8 cellular contexts compared by ENCODE assay signal in genomic region chr6:33411632-33412005, GRCh38. TPM values are rescaled to one million over a fixed set of nuclear protein-coding genes. Genes with fewer than 3 reads are reported as not detected.
DNase-seq lines count a peak whose midpoint lies in the region; ATAC-seq, FAIRE-seq and TF ChIP-seq lines count a peak whose summit lies in the region.

No MANE protein-coding gene starts in this region.

- H3K36me3 Mint-ChIP-seq in Caco-2 (ENCODE audit: insufficient read depth, unreplicated experiment): peaks cover 73% of the 10 kb centered on the region

- H3K27ac ChIP-seq in Panc1 (ENCODE audit: low read length) (peak overlapping the region; percentile 67), epithelial cell of prostate (peak overlapping the region; percentile 68), parathyroid adenoma (peak overlapping the region; percentile 97)

- CTCF ChIA-PET in Caco-2 (lab: Charles Lee) (no interaction called here), Panc1 (lab: Charles Lee) (interaction anchor here (0.6 to 0.9 kb wide), 3 partner anchors 14 to 734 kb away, joined by 4 to 7 read pairs (median 5); no protein-coding TSS in a partner anchor)

- H3K4me1 ChIP-seq in Caco-2 (peaks cover 22% of the 10 kb centered on the region), Panc1 (ENCODE audit: control insufficient read depth, insufficient read depth, low read length) (peaks cover 36% of the 10 kb centered on the region), parathyroid adenoma (peaks cover 11% of the 10 kb centered on the region)

- intact Hi-C loops in Caco-2 (cut with micrococcal nuclease; ENCODE audit: unreplicated experiment) (no loop called here), Panc1 (cut with micrococcal nuclease; ENCODE audit: unreplicated experiment) (no loop called here)

- no peak for FAIRE-seq in D721Med (lab: Jason Lieb, UNC)

- H3K9me3 Mint-ChIP-seq in Caco-2 (ENCODE audit: unreplicated experiment): no peaks in the 10 kb centered on the region

- no peaks in the 10 kb centered on the region for H3K27me3 ChIP-seq in Caco-2 (replicated peaks; ENCODE audit: control insufficient read depth, insufficient read depth, low read length)
- no peaks in the 10 kb centered on the region for H3K27me3 ChIP-seq in Panc1 (ENCODE audit: control insufficient read depth, insufficient read depth, low read length)
- no peaks in the 10 kb centered on the region for H3K27me3 ChIP-seq in parathyroid adenoma (ENCODE audit: control insufficient read depth, insufficient read depth, low read length)

- no peak for TF ChIP-seq CTCF in Caco-2 (IDR thresholded peaks at IDR 0.05; ENCODE audit: insufficient read depth in 1 of 2, low read depth in 1 of 2, low read length in 1 of 2, severe bottlenecking in 1 of 2, unreplicated experiment in 1 of 2)
- no peak for TF ChIP-seq CTCF in Panc1 (IDR thresholded peaks at IDR 0.05)
- no peak for TF ChIP-seq CTCF in parathyroid adenoma (IDR thresholded peaks at IDR 0.05)
- no peak for TF ChIP-seq CTCF in D721Med (IDR thresholded peaks at IDR 0.05; ENCODE audit: insufficient read depth, missing control alignments)

- peaks cover 13% of the 10 kb centered on the region for H3K4me1 Mint-ChIP-seq in Caco-2 (ENCODE audit: low read depth, unreplicated experiment)

- DNase-seq in Caco-2 (no peak), Panc1 (ENCODE audit: low read depth, low spot score) (no peak), epithelial cell of prostate (ENCODE audit: low read depth, low spot score) (no peak), NCI-H2107 (lab: John Stamatoyannopoulos, UW) (no peak), NCI-H1048 (lab: John Stamatoyannopoulos, UW) (no peak), D721Med (ENCODE audit: insufficient read length, low spot score) (no peak)

- H3K79me2 ChIP-seq in parathyroid adenoma: peaks cover 11% of the 10 kb centered on the region

- H3K36me3 ChIP-seq in Caco-2 (ENCODE audit: control insufficient read depth, insufficient read depth, low read length): peaks cover 4% of the 10 kb centered on the region
- H3K36me3 ChIP-seq in Panc1 (ENCODE audit: control insufficient read depth, insufficient read depth, low read length): peaks cover 9% of the 10 kb centered on the region
- H3K36me3 ChIP-seq in parathyroid adenoma (ENCODE audit: control insufficient read depth, insufficient read depth, low read length): no peaks in the 10 kb centered on the region

- H3K4me3 Mint-ChIP-seq in Caco-2 (ENCODE audit: unreplicated experiment): peak overlapping the region; percentile 96

- H3K27me3 Mint-ChIP-seq in Caco-2 (ENCODE audit: insufficient read depth, unreplicated experiment): no peaks in the 10 kb centered on the region

- ATAC-seq in Panc1: no peak
- no peak for ATAC-seq in HG03354 (IDR thresholded peaks at IDR 0.05; ENCODE audit: poor library complexity, severe bottlenecking, unreplicated experiment)

- H2AFZ ChIP-seq in parathyroid adenoma: no peak overlapping the region

- in situ Hi-C loops in Panc1 (cut with HindIII; ENCODE audit: low pct_unique_long_range_greater_than_20kb, low sequenced_read_pairs): no loop called here

- H3K9me3 ChIP-seq in Caco-2 (no peaks in the 10 kb centered on the region), Panc1 (ENCODE audit: control insufficient read depth, insufficient read depth, low read depth, low read length) (no peaks in the 10 kb centered on the region), parathyroid adenoma (ENCODE audit: control insufficient read depth, low read length) (no peaks in the 10 kb centered on the region)

- no TSS peak for BruUV-seq in Caco-2 (replicated peaks; lab: Mats Ljungman, UMichigan)
- BruUV-seq in Panc1 (replicated peaks; lab: Mats Ljungman, UMichigan): no TSS peak

- peak overlapping the region; percentile 86 for H3K4me3 ChIP-seq in Caco-2 (ENCODE audit: low read depth, low read length)
- peak overlapping the region; percentile 67 to 83 for H3K4me3 ChIP-seq in Panc1 (ENCODE audit: low read depth in 2 of 2, low read length in 2 of 2)
- peak overlapping the region; percentile 87 for H3K4me3 ChIP-seq in parathyroid adenoma (ENCODE audit: low read depth, low read length)

- POLR2A ChIA-PET in Caco-2 (lab: Charles Lee) (no interaction called here), Panc1 (lab: Charles Lee) (no interaction called here)

- H3K9ac ChIP-seq in parathyroid adenoma: peak overlapping the region; percentile 98

- H3K4me2 ChIP-seq in parathyroid adenoma (ENCODE audit: low read length): peak overlapping the region; percentile 94

- peak overlapping the region; percentile 99 for H3K27ac Mint-ChIP-seq in Caco-2 (ENCODE audit: unreplicated experiment)

RNA-seq across cellular contexts. Expression of gene PHF1, which starts 0.8 kb away (rescaled TPM):
- total RNA-seq in Caco-2 (2022): 23.6 and 26.4 TPM in 2 replicates
- total RNA-seq in Panc1 (2021; ENCODE audit: unreplicated experiment): 51.6 TPM
- polyA plus RNA-seq in Panc1 (2012; ENCODE audit: insufficient read length): 50.3 TPM

RNA-seq across cellular contexts. Expression of gene CUTA, which starts 6.3 kb away (rescaled TPM):
- total RNA-seq in Caco-2 (2022) (166 and 177 TPM in 2 replicates), Panc1 (2021; ENCODE audit: unreplicated experiment) (338 TPM)
- polyA plus RNA-seq in Panc1 (2012; ENCODE audit: insufficient read length): 397 TPM

RNA-seq across cellular contexts. Expression of gene SYNGAP1, which starts 8.2 kb away (rescaled TPM):
- total RNA-seq in Caco-2 (2022) (17.1 and 18.3 TPM in 2 replicates), Panc1 (2021; ENCODE audit: unreplicated experiment) (29.0 TPM)
- polyA plus RNA-seq in Panc1 (2012; ENCODE audit: insufficient read length): 34.5 TPM

RNA-seq across cellular contexts. Expression of gene KIFC1, which starts 20.0 kb away (rescaled TPM):
- 65.3 and 65.4 TPM in 2 replicates for total RNA-seq in Caco-2 (2022)
- 81.8 TPM for total RNA-seq in Panc1 (2021; ENCODE audit: unreplicated experiment)
- polyA plus RNA-seq in Panc1 (2012; ENCODE audit: insufficient read length): 42.1 TPM

RNA-seq across cellular contexts. Expression of gene ZBTB9, which starts 42.8 kb away (rescaled TPM):
- 11.4 and 12.5 TPM in 2 replicates for total RNA-seq in Caco-2 (2022)
- 17.6 TPM for total RNA-seq in Panc1 (2021; ENCODE audit: unreplicated experiment)
- polyA plus RNA-seq in Panc1 (2012; ENCODE audit: insufficient read length): 17.9 TPM
